8 cellular contexts compared by ENCODE assay signal in the genomic region with DNA sequence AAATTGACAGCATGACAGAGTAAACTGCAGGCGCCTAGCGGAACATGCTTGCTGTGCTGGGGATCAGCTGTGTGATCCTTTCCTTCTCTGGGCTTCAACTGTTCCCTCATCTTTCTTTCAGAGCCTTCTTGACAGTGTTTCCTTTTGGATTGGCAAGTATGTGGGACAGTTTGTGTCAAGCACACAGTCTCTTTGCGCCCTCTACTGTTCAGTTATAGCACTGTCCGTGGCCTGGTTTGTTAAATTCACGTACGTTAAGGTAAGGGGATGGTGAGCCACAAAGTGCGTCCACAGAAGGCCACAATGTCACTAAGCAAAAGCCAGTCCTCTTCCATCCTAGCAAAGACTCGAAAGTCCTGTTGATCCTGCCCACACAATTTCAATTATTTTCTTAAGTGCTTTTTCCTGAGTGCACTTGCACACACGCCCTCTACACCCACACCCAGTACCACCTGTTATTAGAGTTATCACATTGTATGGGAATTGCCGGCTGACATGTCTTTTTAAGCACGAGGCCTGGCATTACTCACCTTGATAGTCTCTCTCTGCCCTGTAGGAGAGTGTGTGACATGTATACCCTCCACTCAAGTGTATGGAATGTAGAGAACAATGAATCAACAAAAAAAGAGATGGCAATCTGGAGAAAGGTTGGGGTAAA. TPM values are rescaled to one million over a fixed set of nuclear protein-coding genes. Genes with fewer than 3 reads are reported as not detected.
DNase-seq lines count a peak whose midpoint lies in the region; ATAC-seq and TF ChIP-seq lines count a peak whose summit lies in the region.

No MANE protein-coding gene starts in this region.

- no peak overlapping the region for H3K27ac Mint-ChIP-seq in activated CD4-positive, alpha-beta T cell treated with anti-CD3 and anti-CD28 coated beads, Interleukin-2, amount 10 ng/mL, durations not matched to agents 7 days and 5 days

- DNase-seq in D341Med (ENCODE audit: low spot score), result peak; percentile 75
- peak; percentile 80 for DNase-seq in NCI-H2171 treated with DMSO at 0.1 percent for 48 hours (lab: John Stamatoyannopoulos, UW)
- peak; percentile 54 for DNase-seq in activated CD4-positive, alpha-beta T cell treated with anti-CD3 and anti-CD28 coated beads, Interleukin-2, amount 10 ng/mL, durations not matched to agents 7 days and 5 days
- DNase-seq in foreskin keratinocyte, result peak; percentile 69 to 91
- DNase-seq in occipital lobe (lab: John Stamatoyannopoulos, UW), result peak; percentile 53

- TF ChIP-seq CTCF in foreskin keratinocyte (conservative IDR thresholded peaks at IDR 0.05), result peak; percentile 95

- H3K27ac ChIP-seq in foreskin keratinocyte, result no peak overlapping the region

- H3K4me3 Mint-ChIP-seq in activated CD4-positive, alpha-beta T cell treated with anti-CD3 and anti-CD28 coated beads, Interleukin-2, amount 10 ng/mL, durations not matched to agents 7 days and 5 days, result no peak overlapping the region

- H3K9me3 Mint-ChIP-seq in activated CD4-positive, alpha-beta T cell treated with anti-CD3 and anti-CD28 coated beads, Interleukin-2, amount 10 ng/mL, durations not matched to agents 7 days and 5 days, result no peaks in the 10 kb centered on the region

- no peaks in the 10 kb centered on the region for H3K27me3 ChIP-seq in foreskin keratinocyte

- POLR2A ChIA-PET in activated CD4-positive, alpha-beta T cell treated with anti-CD3 and anti-CD28 coated beads, Interleukin-2, amount 10 ng/mL, durations not matched to agents 7 days and 5 days (lab: Charles Lee), result no interaction called here

- peaks cover 4% of the 10 kb centered on the region for H3K27me3 Mint-ChIP-seq in activated CD4-positive, alpha-beta T cell treated with anti-CD3 and anti-CD28 coated beads, Interleukin-2, amount 10 ng/mL, durations not matched to agents 7 days and 5 days

- H3K4me1 Mint-ChIP-seq in activated CD4-positive, alpha-beta T cell treated with anti-CD3 and anti-CD28 coated beads, Interleukin-2, amount 10 ng/mL, durations not matched to agents 7 days and 5 days, result no peaks in the 10 kb centered on the region

- no peaks in the 10 kb centered on the region for H3K36me3 Mint-ChIP-seq in activated CD4-positive, alpha-beta T cell treated with anti-CD3 and anti-CD28 coated beads, Interleukin-2, amount 10 ng/mL, durations not matched to agents 7 days and 5 days (ENCODE audit: low read depth)

- peaks cover 4% of the 10 kb centered on the region for H3K4me1 ChIP-seq in foreskin keratinocyte

- ATAC-seq in GM19023 (IDR thresholded peaks at IDR 0.05; ENCODE audit: unreplicated experiment) (peak; percentile 89), HG03159 (IDR thresholded peaks at IDR 0.05; ENCODE audit: unreplicated experiment) (peak; percentile 90), foreskin keratinocyte (peak; percentile 93), GM21737 (IDR thresholded peaks at IDR 0.05; ENCODE audit: unreplicated experiment) (no peak)

- CTCF ChIA-PET in activated CD4-positive, alpha-beta T cell treated with anti-CD3 and anti-CD28 coated beads, Interleukin-2, amount 10 ng/mL, durations not matched to agents 7 days and 5 days (lab: Charles Lee), result interaction anchor here (0.6 kb wide), 1 partner anchor 1979 kb away, joined by 3 read pairs; no protein-coding TSS in a partner anchor

RNA-seq across cellular contexts. Expression of gene PTPN3, which starts 22.5 kb away (rescaled TPM):
- not detected for total RNA-seq in activated CD4-positive, alpha-beta T cell treated with anti-CD3 and anti-CD28 coated beads, Interleukin-2, amount 10 ng/mL, durations not matched to agents 7 days and 5 days
- 14.4 and 19.5 TPM in 2 replicates for total RNA-seq in foreskin keratinocyte
- polyA plus RNA-seq in foreskin keratinocyte, result 7.5 and 12.2 TPM in 2 replicates
- 5.3 TPM for total RNA-seq in occipital lobe
